ENCODE assay signal across 8 cellular contexts in genomic region chr17:1683489-1683888, GRCh38. TPM values are rescaled to one million over a fixed set of nuclear protein-coding genes. Genes with fewer than 3 reads are reported as not detected.
DNase-seq lines count a peak whose midpoint lies in the region; ATAC-seq and TF ChIP-seq lines count a peak whose summit lies in the region.

No MANE protein-coding gene starts in this region.

- H3K27ac ChIP-seq in right atrium auricular region (peak overlapping the region; percentile 93 to 94), ascending aorta (peak overlapping the region; percentile 83 to 95), vagina (peak overlapping the region; percentile 86)

- peak overlapping the region; percentile 86 for H3K4me3 ChIP-seq in right atrium auricular region
- H3K4me3 ChIP-seq in ascending aorta, result peak overlapping the region; percentile 71 to 90
- peak overlapping the region; percentile 57 to 96 for H3K4me3 ChIP-seq in vagina

- no peaks in the 10 kb centered on the region for H3K27me3 ChIP-seq in right atrium auricular region
- no peaks in the 10 kb centered on the region for H3K27me3 ChIP-seq in ascending aorta
- no peaks in the 10 kb centered on the region for H3K27me3 ChIP-seq in vagina

- no peak for TF ChIP-seq POLR2A in vagina (IDR thresholded peaks at IDR 0.05)

- intact Hi-C loops in Right ventricle myocardium inferior (cut with DNase I), result no loop called here
- intact Hi-C loops in ascending aorta (cut with DNase I), result no loop called here
- intact Hi-C loops in vagina (cut with DNase I), result no loop called here

- no peak for TF ChIP-seq CTCF in right atrium auricular region (IDR thresholded peaks at IDR 0.05)
- no peak for TF ChIP-seq CTCF in ascending aorta (IDR thresholded peaks at IDR 0.05)
- TF ChIP-seq CTCF in vagina (IDR thresholded peaks at IDR 0.05), result no peak

- ATAC-seq in Right ventricle myocardium inferior (no peak), memory B cell (ENCODE audit: low read depth) (no peak), GM21717 (IDR thresholded peaks at IDR 0.05; ENCODE audit: unreplicated experiment) (no peak)

- peaks cover 50% of the 10 kb centered on the region for H3K36me3 ChIP-seq in right atrium auricular region
- H3K36me3 ChIP-seq in ascending aorta, result peaks cover 44 to 50% of the 10 kb centered on the region in 2 donors
- H3K36me3 ChIP-seq in vagina, result peaks cover 5 to 51% of the 10 kb centered on the region in 2 donors

- no peaks in the 10 kb centered on the region for H3K9me3 ChIP-seq in right atrium auricular region
- H3K9me3 ChIP-seq in ascending aorta, result no peaks in the 10 kb centered on the region
- no peaks in the 10 kb centered on the region for H3K9me3 ChIP-seq in vagina

- H3K4me1 ChIP-seq in right atrium auricular region (peaks cover 0 to 25% of the 10 kb centered on the region in 2 donors), ascending aorta (peaks cover 0 to 16% of the 10 kb centered on the region in 2 donors), vagina (peaks cover 29% of the 10 kb centered on the region)

- peaks cover 31% of the 10 kb centered on the region for H3K36me3 Mint-ChIP-seq in memory B cell

- peak overlapping the region; percentile 98 for H3K4me3 Mint-ChIP-seq in memory B cell

- DNase-seq in right atrium auricular region (ENCODE audit: low spot score), result no peak
- no peak for DNase-seq in Right ventricle myocardium inferior (ENCODE audit: missing footprints)
- DNase-seq in ascending aorta (ENCODE audit: low spot score in 2 of 2), result no peak
- no peak for DNase-seq in memory B cell (ENCODE audit: low spot score in 2 of 2)
- DNase-seq in vagina (ENCODE audit: extremely low spot score in 2 of 2), result no peak
- no peak for DNase-seq in germinal center (ENCODE audit: low spot score)
- DNase-seq in NCI-H2029 (lab: John Stamatoyannopoulos, UW), result no peak

- no peaks in the 10 kb centered on the region for H3K27me3 Mint-ChIP-seq in memory B cell

- H3K9me3 Mint-ChIP-seq in memory B cell, result no peaks in the 10 kb centered on the region

- peaks cover 32% of the 10 kb centered on the region for H3K4me1 Mint-ChIP-seq in memory B cell

- peak overlapping the region; percentile 98 for H3K27ac Mint-ChIP-seq in memory B cell

RNA-seq across cellular contexts. Expression of gene PRPF8, which starts 1.2 kb away (rescaled TPM):
- total RNA-seq in right atrium auricular region (100 to 1,000 TPM in 1 of 2 donors, 10 to 100 TPM in 1; 90.1 to 144 TPM), Right ventricle myocardium inferior (120 TPM), ascending aorta (114 TPM), vagina (247 TPM)

RNA-seq across cellular contexts. Expression of gene TLCD2, which starts 26.7 kb away (rescaled TPM):
- total RNA-seq in right atrium auricular region (1 to 10 TPM; 1.1 to 3.7 TPM), Right ventricle myocardium inferior (2.4 TPM), ascending aorta (7.5 TPM), vagina (10.8 TPM)

RNA-seq across cellular contexts. Expression of gene RILP, which starts 33.8 kb away (rescaled TPM):
- total RNA-seq in right atrium auricular region (10 to 100 TPM; 38.6 to 60.7 TPM), Right ventricle myocardium inferior (73.0 TPM), ascending aorta (103 TPM), vagina (7.1 TPM)

RNA-seq across cellular contexts. Expression of gene SCARF1, which starts 38.0 kb away (rescaled TPM):
- total RNA-seq in right atrium auricular region, result 10 to 100 TPM in 1 of 2 donors, 1 to 10 TPM in 1; 8.6 to 14.8 TPM
- total RNA-seq in Right ventricle myocardium inferior, result 12.4 TPM
- 295 TPM for total RNA-seq in ascending aorta
- total RNA-seq in vagina, result 26.3 TPM

RNA-seq across cellular contexts. Expression of gene WDR81, which starts 41.0 kb away (rescaled TPM):
- total RNA-seq in right atrium auricular region (10 to 100 TPM; 10.9 to 17.9 TPM), Right ventricle myocardium inferior (10.4 TPM), ascending aorta (70.4 TPM), vagina (57.2 TPM)
